1 cellular context compared by ENCODE assay signal in the genomic region with DNA sequence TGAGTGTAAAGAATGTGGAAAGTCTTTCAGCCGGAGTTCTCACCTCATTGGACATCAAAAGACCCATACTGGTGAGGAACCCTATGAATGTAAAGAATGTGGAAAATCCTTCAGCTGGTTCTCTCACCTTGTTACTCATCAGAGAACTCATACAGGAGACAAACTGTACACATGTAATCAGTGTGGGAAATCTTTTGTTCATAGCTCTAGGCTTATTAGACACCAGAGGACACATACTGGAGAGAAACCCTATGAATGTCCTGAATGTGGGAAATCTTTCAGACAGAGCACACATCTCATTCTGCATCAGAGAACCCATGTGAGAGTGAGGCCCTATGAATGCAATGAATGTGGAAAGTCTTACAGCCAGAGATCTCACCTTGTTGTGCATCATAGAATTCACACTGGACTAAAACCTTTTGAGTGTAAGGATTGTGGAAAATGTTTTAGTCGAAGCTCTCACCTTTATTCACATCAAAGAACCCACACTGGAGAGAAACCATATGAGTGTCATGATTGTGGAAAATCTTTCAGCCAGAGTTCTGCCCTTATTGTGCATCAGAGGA.
TF ChIP-seq lines count a peak whose summit lies in the region.

No MANE protein-coding gene starts in this region.

TF ChIP-seq in HCT116, 20 proteins besides CTCF, POLR2A, EP300 and RAD21 (continued from another document):
- TF ChIP-seq, protein P1, sequence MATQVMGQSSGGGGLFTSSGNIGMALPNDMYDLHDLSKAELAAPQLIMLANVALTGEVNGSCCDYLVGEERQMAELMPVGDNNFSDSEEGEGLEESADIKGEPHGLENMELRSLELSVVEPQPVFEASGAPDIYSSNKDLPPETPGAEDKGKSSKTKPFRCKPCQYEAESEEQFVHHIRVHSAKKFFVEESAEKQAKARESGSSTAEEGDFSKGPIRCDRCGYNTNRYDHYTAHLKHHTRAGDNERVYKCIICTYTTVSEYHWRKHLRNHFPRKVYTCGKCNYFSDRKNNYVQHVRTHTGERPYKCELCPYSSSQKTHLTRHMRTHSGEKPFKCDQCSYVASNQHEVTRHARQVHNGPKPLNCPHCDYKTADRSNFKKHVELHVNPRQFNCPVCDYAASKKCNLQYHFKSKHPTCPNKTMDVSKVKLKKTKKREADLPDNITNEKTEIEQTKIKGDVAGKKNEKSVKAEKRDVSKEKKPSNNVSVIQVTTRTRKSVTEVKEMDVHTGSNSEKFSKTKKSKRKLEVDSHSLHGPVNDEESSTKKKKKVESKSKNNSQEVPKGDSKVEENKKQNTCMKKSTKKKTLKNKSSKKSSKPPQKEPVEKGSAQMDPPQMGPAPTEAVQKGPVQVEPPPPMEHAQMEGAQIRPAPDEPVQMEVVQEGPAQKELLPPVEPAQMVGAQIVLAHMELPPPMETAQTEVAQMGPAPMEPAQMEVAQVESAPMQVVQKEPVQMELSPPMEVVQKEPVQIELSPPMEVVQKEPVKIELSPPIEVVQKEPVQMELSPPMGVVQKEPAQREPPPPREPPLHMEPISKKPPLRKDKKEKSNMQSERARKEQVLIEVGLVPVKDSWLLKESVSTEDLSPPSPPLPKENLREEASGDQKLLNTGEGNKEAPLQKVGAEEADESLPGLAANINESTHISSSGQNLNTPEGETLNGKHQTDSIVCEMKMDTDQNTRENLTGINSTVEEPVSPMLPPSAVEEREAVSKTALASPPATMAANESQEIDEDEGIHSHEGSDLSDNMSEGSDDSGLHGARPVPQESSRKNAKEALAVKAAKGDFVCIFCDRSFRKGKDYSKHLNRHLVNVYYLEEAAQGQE (IDR thresholded peaks at IDR 0.05; ENCODE audit: low read depth): no peak
- TF ChIP-seq, protein P2, sequence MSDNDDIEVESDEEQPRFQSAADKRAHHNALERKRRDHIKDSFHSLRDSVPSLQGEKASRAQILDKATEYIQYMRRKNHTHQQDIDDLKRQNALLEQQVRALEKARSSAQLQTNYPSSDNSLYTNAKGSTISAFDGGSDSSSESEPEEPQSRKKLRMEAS (IDR thresholded peaks at IDR 0.05): no peak
- TF ChIP-seq ZNF274 (IDR thresholded peaks at IDR 0.05; ENCODE audit: low read depth, low read length) (peak; percentile 66), SP1 (IDR thresholded peaks at IDR 0.05; ENCODE audit: low read depth) (no peak), EZH2phosphoT487 (IDR thresholded peaks at IDR 0.05; ENCODE audit: borderline replicate concordance) (no peak), JUND (IDR thresholded peaks at IDR 0.05) (no peak)
- TF ChIP-seq, protein P3, sequence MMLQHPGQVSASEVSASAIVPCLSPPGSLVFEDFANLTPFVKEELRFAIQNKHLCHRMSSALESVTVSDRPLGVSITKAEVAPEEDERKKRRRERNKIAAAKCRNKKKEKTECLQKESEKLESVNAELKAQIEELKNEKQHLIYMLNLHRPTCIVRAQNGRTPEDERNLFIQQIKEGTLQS (IDR thresholded peaks at IDR 0.05): no peak
